12 cellular contexts compared by ENCODE assay signal in the genomic region with DNA sequence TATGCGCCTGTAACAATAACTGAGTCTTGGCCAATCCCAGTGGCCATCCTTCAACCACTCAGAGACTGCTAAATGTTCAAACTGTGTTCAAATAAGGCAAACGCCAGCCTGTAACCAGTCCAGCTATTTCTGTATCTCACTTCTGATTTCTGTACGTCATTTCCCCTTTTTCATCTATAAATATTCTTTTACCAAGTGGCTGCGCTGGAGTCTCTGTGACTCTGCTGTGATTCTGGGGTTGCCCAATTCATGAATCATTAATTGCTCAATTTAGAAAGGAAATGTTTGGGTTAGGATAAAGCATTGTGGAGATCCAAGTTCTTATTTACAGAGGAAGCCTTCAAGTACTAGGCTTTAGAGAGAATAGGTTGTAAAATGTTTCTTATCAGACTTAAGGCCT.
A peak's percentile ranks its signal among the peaks of the same experiment; 100 is the strongest.
DNase-seq lines count a peak whose midpoint lies in the region; ATAC-seq and TF ChIP-seq lines count a peak whose summit lies in the region.
"Had no signal": no experiment of that assay in that cellular context is flagged by ENCODE, and none has a peak within 500 bp of the region (broad histone marks: within the 10 kb centered on the region; RNA-seq: fewer than 3 reads in every experiment).

No MANE protein-coding gene starts in this region.

- no peak overlapping the region for H3K4me3 ChIP-seq in fibroblast of lung (replicated peaks in 1 of 4; ENCODE audit: control extremely low read depth in 1 of 4, insufficient read depth in 1 of 4, low read depth in 3 of 4, low read length in 4 of 4)
- no peak overlapping the region for H3K4me3 ChIP-seq in skeletal muscle cell (ENCODE audit: low read depth, low read length)
- no peak overlapping the region for H3K4me3 ChIP-seq in BE2C (ENCODE audit: low read depth, low read length)
- H3K4me3 ChIP-seq: body of pancreas, tibial nerve had no signal

- DNase-seq in GM04504 (ENCODE audit: low read depth) (peak; percentile 68), NOMO-1 (lab: John Stamatoyannopoulos, UW; ENCODE audit: unreplicated experiment in 2 of 2) (peak; percentile 84 to 98), fibroblast of lung (ENCODE audit: low read depth in 2 of 2) (peak; percentile 28 to 88), skeletal muscle cell (ENCODE audit: low read depth) (peak; percentile 31), BE2C (no peak), NCI-H2029 (lab: John Stamatoyannopoulos, UW) (no peak)
- no peak for DNase-seq in stimulated activated naive CD4-positive, alpha-beta T cell (lab: John Stamatoyannopoulos, UW)
- DNase-seq: NCI-H2171 treated with DMSO at 0.1 percent for 48 hours; stimulated activated CD4-positive, alpha-beta T cell treated with anti-CD3 and anti-CD28 coated beads, Interleukin-4, amount 100 ng/mL, for 24 hours had no signal

- no peaks in the 10 kb centered on the region for H4K20me1 ChIP-seq in fibroblast of lung (ENCODE audit: control insufficient read depth, extremely low read depth, insufficient read depth, low read length)

- H3K79me2 ChIP-seq in fibroblast of lung (ENCODE audit: control insufficient read depth, insufficient read depth, low read length) = no peaks in the 10 kb centered on the region

- H3K4me1 ChIP-seq in fibroblast of lung (ENCODE audit: control insufficient read depth, extremely low read depth, insufficient read depth, low read length) = no peaks in the 10 kb centered on the region
- no peaks in the 10 kb centered on the region for H3K4me1 ChIP-seq in BE2C
- H3K4me1 ChIP-seq: body of pancreas had no signal

- TF ChIP-seq CTCF in fibroblast of lung (conservative IDR thresholded peaks at IDR 0.05 in 1 of 2, IDR thresholded peaks at IDR 0.05 in 1 of 2; ENCODE audit: low read depth in 1 of 2, low read length in 2 of 2) (no peak), BE2C (IDR thresholded peaks at IDR 0.05; ENCODE audit: low read depth, low read length) (no peak)

- H3K27ac ChIP-seq in fibroblast of lung (ENCODE audit: insufficient read depth, low read length) = peak overlapping the region; percentile 13
- H3K27ac ChIP-seq: body of pancreas, tibial nerve had no signal

- H3K9me3 ChIP-seq in fibroblast of lung (ENCODE audit: control insufficient read depth, insufficient read depth, low read depth, low read length) (no peaks in the 10 kb centered on the region), BE2C (no peaks in the 10 kb centered on the region)
- H3K9me3 ChIP-seq: body of pancreas had no signal

- no peak overlapping the region for H3K4me2 ChIP-seq in fibroblast of lung (ENCODE audit: extremely low read depth, insufficient read depth, low read length)

- no peak for ATAC-seq in HG02840 (IDR thresholded peaks at IDR 0.05; ENCODE audit: low FRiP score, unreplicated experiment)
- ATAC-seq: body of pancreas had no signal

- no peaks in the 10 kb centered on the region for H3K27me3 ChIP-seq in fibroblast of lung (ENCODE audit: control insufficient read depth, insufficient read depth, low read length)
- H3K27me3 ChIP-seq in BE2C = no peaks in the 10 kb centered on the region
- H3K27me3 ChIP-seq: body of pancreas, tibial nerve had no signal

- H2AFZ ChIP-seq in fibroblast of lung (ENCODE audit: low read length) = no peak overlapping the region

- H3K36me3 ChIP-seq in fibroblast of lung (ENCODE audit: control insufficient read depth, insufficient read depth, low read length) (no peaks in the 10 kb centered on the region), BE2C (no peaks in the 10 kb centered on the region)
- H3K36me3 ChIP-seq: tibial nerve had no signal

- no peak overlapping the region for H3K9ac ChIP-seq in fibroblast of lung (ENCODE audit: insufficient read depth, low read length)

Comparison
In these comparisons a context has a peak if more than half of its experiments do, and no peak if none do; other contexts are left out.
1. DNase-seq: peak in GM04504 (single experiment), NOMO-1 (2 of 2), fibroblast of lung (2 of 2) and skeletal muscle cell (single experiment); none in BE2C (single experiment), stimulated activated naive CD4-positive, alpha-beta T cell (0 of 6) and NCI-H2029 (single experiment).